4 cellular contexts compared by ENCODE assay signal in the genomic region with DNA sequence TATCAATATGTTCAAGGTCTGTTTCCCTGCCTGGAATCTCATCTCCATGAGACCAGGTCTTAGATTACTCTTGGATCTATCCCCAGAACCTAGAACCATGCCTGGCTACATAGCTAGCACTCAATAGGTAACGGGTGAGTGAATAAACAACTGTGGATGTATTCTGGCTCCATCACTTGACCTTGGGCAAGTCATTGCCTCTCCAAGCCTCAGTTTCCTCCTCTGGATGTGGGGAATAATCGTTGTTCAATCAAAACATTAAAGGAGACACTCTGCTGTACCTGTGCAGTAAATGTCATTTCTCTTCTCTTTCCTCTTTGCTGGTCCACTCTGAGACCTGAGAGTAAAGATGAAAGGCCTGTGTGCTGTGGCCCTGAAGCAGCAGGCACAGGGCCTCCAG.
"Had no signal": no experiment of that assay in that cellular context is flagged by ENCODE, and none has a peak within 500 bp of the region (broad histone marks: within the 10 kb centered on the region; RNA-seq: fewer than 3 reads in every experiment).

No MANE protein-coding gene starts in this region.

- H3K4me2 ChIP-seq: GM23338 had no signal

- H3K4me3 ChIP-seq: GM23338 had no signal

- DNase-seq: H9, HCEC 1CT, IMR-90 had no signal

- H3K9me3 Mint-ChIP-seq: GM23338, H9 had no signal

- H3K4me3 Mint-ChIP-seq: GM23338, H9 had no signal

- H3K27ac Mint-ChIP-seq: GM23338, H9 had no signal

- ATAC-seq: GM23338 had no signal
